25 cellular contexts compared by ENCODE assay signal in the genomic region with DNA sequence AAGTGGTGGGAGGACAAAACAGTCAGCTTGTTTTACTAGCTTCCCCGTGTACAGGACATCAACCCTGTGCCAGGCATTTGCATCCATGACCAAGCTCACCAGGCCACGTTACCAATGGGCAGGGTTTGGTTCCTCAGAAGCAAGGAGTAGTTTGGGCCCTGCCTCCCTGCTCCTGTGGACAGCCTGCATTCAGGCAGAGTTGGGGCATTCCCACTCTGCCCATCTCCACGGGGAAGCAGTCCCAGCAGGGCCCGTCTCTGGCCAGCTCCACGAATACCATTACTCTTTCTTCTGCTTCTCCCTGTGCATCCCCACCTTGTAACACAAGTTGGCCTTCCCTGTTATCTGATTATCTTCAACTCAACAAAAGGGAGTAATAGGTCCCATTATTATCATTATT.
"Had no signal": no experiment of that assay in that cellular context is flagged by ENCODE, and none has a peak within 500 bp of the region (broad histone marks: within the 10 kb centered on the region; RNA-seq: fewer than 3 reads in every experiment).

No MANE protein-coding gene starts in this region.

- H3K36me3 ChIP-seq: MG63, Peyer's patch, SJSA1 had no signal

- H3K27me3 ChIP-seq: MG63, Peyer's patch, SJSA1 had no signal

- DNase-seq: activated CD4-positive, alpha-beta memory T cell treated with anti-CD3 and anti-CD28 coated beads for 36 hours; activated CD4-positive, alpha-beta T cell treated with anti-CD3 and anti-CD28 coated beads, Interleukin-2, amount 10 ng/mL, durations not matched to agents 24 days and 14 days; activated CD4-positive, CD25-positive, alpha-beta regulatory T cell treated with anti-CD3 and anti-CD28 coated beads, Interleukin-2, amount 50 U/mL, for 72 hours; activated CD8-positive, alpha-beta memory T cell treated with anti-CD3 and anti-CD28 coated beads for 24 hours; activated effector memory CD4-positive, alpha-beta T cell treated with anti-CD3 and anti-CD28 coated beads, Interleukin-2, amount 50 U/mL, for 16 hours; activated naive CD4-positive, alpha-beta T cell treated with Interleukin-2 at 50 U/mL for 16 hours; activated naive CD8-positive, alpha-beta T cell treated with anti-CD3 and anti-CD28 coated beads, Interleukin-2, amount 50 U/mL, for 24 hours; activated T-cell treated with anti-CD3 and anti-CD28 coated beads, Interleukin-2, amount 50 U/mL, for 4 hours; amygdala; MG63; MV-4-11; NCI-H1092 treated with DMSO at 0.1 percent for 48 hours; NCI-H1417 treated with DMSO at 0.1 percent for 48 hours; NCI-H1694; NCI-H2029; NCI-H2107; NCI-H345; NCI-H510A; NCI-H526 treated with DMSO at 0.1 percent for 48 hours; NCI-H82; Peyer's patch; SHP77; SW 1271 had no signal

- H3K27ac ChIP-seq: Peyer's patch, SJSA1 had no signal

- FAIRE-seq: astrocyte had no signal

- H3K4me3 ChIP-seq: MG63, Peyer's patch, SJSA1 had no signal

- H3K9me3 ChIP-seq: MG63, Peyer's patch, SJSA1 had no signal
